Comparison of ENCODE assay signal across 21 cellular contexts in genomic region chr13:100668408-100668807, GRCh38.
DNase-seq lines count a peak whose midpoint lies in the region; ATAC-seq and TF ChIP-seq lines count a peak whose summit lies in the region.
"Had no signal": no experiment of that assay in that cellular context is flagged by ENCODE, and none has a peak within 500 bp of the region (broad histone marks: within the 10 kb centered on the region; RNA-seq: fewer than 3 reads in every experiment).

No MANE protein-coding gene starts in this region.

- peak overlapping the region in 2 of 3 experiments; percentile 43 to 81 for H3K27ac Mint-ChIP-seq in nephron
- H3K27ac Mint-ChIP-seq: activated CD4-positive, alpha-beta memory T cell treated with anti-CD3 and anti-CD28 coated beads, Interleukin-2, amount 10 ng/mL, durations not matched to agents 7 days and 5 days; stimulated activated naive CD8-positive, alpha-beta T cell treated with anti-CD3 and anti-CD28 coated beads, Interleukin-15, Interleukin-2, amounts not matched to agents 100 ng/mL and 50 ng/mL, for 24 hours; T-cell had no signal

- H3K4me3 ChIP-seq in epithelial cell of esophagus (ENCODE audit: low read length), result no peak overlapping the region
- H3K4me3 ChIP-seq: left ventricle myocardium inferior, right lobe of liver, upper lobe of right lung had no signal

- DNase-seq in EH (ENCODE audit: low read depth) (peak; percentile 46), amniotic epithelial cell (ENCODE audit: low read depth) (peak; percentile 2), epithelial cell of esophagus (ENCODE audit: low read depth) (peak; percentile 30), NOMO-1 (lab: John Stamatoyannopoulos, UW; ENCODE audit: unreplicated experiment in 2 of 2) (no peak), ACHN (no peak)
- no peak for DNase-seq in stimulated activated CD4-positive, alpha-beta T cell treated with anti-CD3 and anti-CD28 coated beads, Interleukin-2, amount 100 ng/mL, for 24 hours
- DNase-seq: activated CD4-positive, alpha-beta memory T cell treated with anti-CD3 and anti-CD28 coated beads, Interleukin-2, amount 10 ng/mL, durations not matched to agents 7 days and 5 days; activated naive CD4-positive, alpha-beta T cell treated with anti-CD3 and anti-CD28 coated beads, Interleukin-2, amount 50 U/mL, for 16 hours; activated T-cell treated with anti-CD3 and anti-CD28 coated beads, Interleukin-2, amount 50 U/mL, for 4 hours; CD8-positive, alpha-beta memory T cell; central memory CD4-positive, alpha-beta T cell; effector memory CD4-positive, alpha-beta T cell; left ventricle myocardium inferior; NCI-H1694 treated with DMSO at 0.1 percent for 48 hours; occipital lobe; right lobe of liver; T-cell; upper lobe of right lung had no signal

- H3K4me3 Mint-ChIP-seq in nephron, result no peak overlapping the region
- H3K4me3 Mint-ChIP-seq: activated CD4-positive, alpha-beta memory T cell treated with anti-CD3 and anti-CD28 coated beads, Interleukin-2, amount 10 ng/mL, durations not matched to agents 7 days and 5 days; activated T-cell treated with anti-CD3 and anti-CD28 coated beads, Interleukin-2, amount 50 U/mL, for 4 hours; stimulated activated naive CD8-positive, alpha-beta T cell treated with anti-CD3 and anti-CD28 coated beads, Interleukin-15, Interleukin-2, amounts not matched to agents 100 ng/mL and 50 ng/mL, for 24 hours; T-cell had no signal

- in situ Hi-C loops in ACHN (cut with HindIII; ENCODE audit: low pct_ligation_motif_present, low pct_unique_long_range_greater_than_20kb, low sequenced_read_pairs), result no loop called here

- peaks cover 34% of the 10 kb centered on the region for H3K4me1 Mint-ChIP-seq in nephron

- peaks cover 4% of the 10 kb centered on the region for H3K27me3 Mint-ChIP-seq in nephron (ENCODE audit: low read depth)
- H3K27me3 Mint-ChIP-seq: activated CD4-positive, alpha-beta memory T cell treated with anti-CD3 and anti-CD28 coated beads, Interleukin-2, amount 10 ng/mL, durations not matched to agents 7 days and 5 days; stimulated activated naive CD8-positive, alpha-beta T cell treated with anti-CD3 and anti-CD28 coated beads, Interleukin-15, Interleukin-2, amounts not matched to agents 100 ng/mL and 50 ng/mL, for 24 hours; T-cell had no signal

- no peaks in the 10 kb centered on the region for H3K9me3 Mint-ChIP-seq in nephron
- H3K9me3 Mint-ChIP-seq: activated CD4-positive, alpha-beta memory T cell treated with anti-CD3 and anti-CD28 coated beads, Interleukin-2, amount 10 ng/mL, durations not matched to agents 7 days and 5 days; activated T-cell treated with anti-CD3 and anti-CD28 coated beads, Interleukin-2, amount 50 U/mL, for 4 hours; CD8-positive, alpha-beta memory T cell; stimulated activated naive CD8-positive, alpha-beta T cell treated with anti-CD3 and anti-CD28 coated beads, Interleukin-15, Interleukin-2, amounts not matched to agents 100 ng/mL and 50 ng/mL, for 24 hours; T-cell had no signal

- ATAC-seq in GM19467 (IDR thresholded peaks at IDR 0.05; ENCODE audit: unreplicated experiment), result no peak
- ATAC-seq: activated T-cell treated with anti-CD3 and anti-CD28 coated beads, Interleukin-2, amount 50 U/mL, for 4 hours; T-cell; upper lobe of right lung had no signal

- TF ChIP-seq CTCF in epithelial cell of esophagus (IDR thresholded peaks at IDR 0.05; ENCODE audit: insufficient read depth, low read depth, low read length, missing control alignments) (no peak), nephron (IDR thresholded peaks at IDR 0.05; ENCODE audit: unreplicated experiment in 3 of 3) (no peak)

- H3K36me3 Mint-ChIP-seq in nephron (ENCODE audit: low read depth), result peaks cover 58% of the 10 kb centered on the region

Comparison
In these comparisons a context has a peak if more than half of its experiments do, and no peak if none do; other contexts are left out.
1. DNase-seq: peak in EH (single experiment), amniotic epithelial cell (single experiment) and epithelial cell of esophagus (single experiment); none in NOMO-1 (0 of 2), ACHN (single experiment) and stimulated activated CD4-positive, alpha-beta T cell treated with anti-CD3 and anti-CD28 coated beads, Interleukin-2, amount 100 ng/mL, for 24 hours (0 of 2).